13 cellular contexts compared by ENCODE assay signal in genomic region chr15:36598529-36599177, GRCh38. TPM values are rescaled to one million over a fixed set of nuclear protein-coding genes. Genes with fewer than 3 reads are reported as not detected.
A peak's percentile ranks its signal among the peaks of the same experiment; 100 is the strongest.
DNase-seq lines count a peak whose midpoint lies in the region.
"Had no signal": no experiment of that assay in that cellular context is flagged by ENCODE, and none has a peak within 500 bp of the region (broad histone marks: within the 10 kb centered on the region; RNA-seq: fewer than 3 reads in every experiment).

No MANE protein-coding gene starts in this region.

- peaks cover 0 to 2% (median 0%) of the 10 kb centered on the region in 8 donors for H3K9me3 Mint-ChIP-seq in CD4-positive, alpha-beta memory T cell
- no peaks in the 10 kb centered on the region for H3K9me3 Mint-ChIP-seq in activated naive CD4-positive, alpha-beta T cell treated with anti-CD3 and anti-CD28 coated beads for 36 hours
- H3K9me3 Mint-ChIP-seq: CD4-positive, CD25-positive, alpha-beta regulatory T cell; stimulated activated memory B cell treated with anti-CD40 and anti-IgM and Interleukin-4, amounts not matched to agents 10 μg/mL and 1 μg/mL and 100 μg/mL, for 72 hours had no signal

- peaks cover 0 to 7% (median 4%) of the 10 kb centered on the region in 4 donors for H3K4me1 Mint-ChIP-seq in CD4-positive, alpha-beta memory T cell
- H3K4me1 Mint-ChIP-seq in activated naive CD4-positive, alpha-beta T cell treated with anti-CD3 and anti-CD28 coated beads for 36 hours (ENCODE audit: low read depth) = peaks cover 7% of the 10 kb centered on the region

- peak overlapping the region; percentile 30 for H3K27ac ChIP-seq in rectal smooth muscle tissue (ENCODE audit: low read depth, low read length)
- H3K27ac ChIP-seq in CD4-positive, alpha-beta memory T cell (ENCODE audit: low read depth, low read length) = no peak overlapping the region

- POLR2A ChIA-PET in CD4-positive, alpha-beta memory T cell (lab: Charles Lee; ENCODE audit: partially characterized antibody) = no interaction called here

- no peaks in the 10 kb centered on the region for H3K27me3 Mint-ChIP-seq in CD4-positive, alpha-beta memory T cell
- H3K27me3 Mint-ChIP-seq in activated naive CD4-positive, alpha-beta T cell treated with anti-CD3 and anti-CD28 coated beads for 36 hours (ENCODE audit: low read depth) = no peaks in the 10 kb centered on the region
- H3K27me3 Mint-ChIP-seq: CD4-positive, CD25-positive, alpha-beta regulatory T cell; stimulated activated memory B cell treated with anti-CD40 and anti-IgM and Interleukin-4, amounts not matched to agents 10 μg/mL and 1 μg/mL and 100 μg/mL, for 72 hours had no signal

- H3K4me1 ChIP-seq in rectal smooth muscle tissue (ENCODE audit: control insufficient read depth, insufficient read depth, low read length) = peaks cover 29% of the 10 kb centered on the region
- H3K4me1 ChIP-seq in CD4-positive, alpha-beta memory T cell (ENCODE audit: insufficient read depth, low read length) = no peaks in the 10 kb centered on the region

- no peaks in the 10 kb centered on the region for H3K36me3 Mint-ChIP-seq in CD4-positive, alpha-beta memory T cell
- H3K36me3 Mint-ChIP-seq in activated naive CD4-positive, alpha-beta T cell treated with anti-CD3 and anti-CD28 coated beads for 36 hours (ENCODE audit: low read depth) = peaks cover 3% of the 10 kb centered on the region

- peak overlapping the region in 1 of 8 donors; percentile 39 for H3K4me3 Mint-ChIP-seq in CD4-positive, alpha-beta memory T cell
- no peak overlapping the region for H3K4me3 Mint-ChIP-seq in activated naive CD4-positive, alpha-beta T cell treated with anti-CD3 and anti-CD28 coated beads for 36 hours
- H3K4me3 Mint-ChIP-seq: CD4-positive, CD25-positive, alpha-beta regulatory T cell; stimulated activated memory B cell treated with anti-CD40 and anti-IgM and Interleukin-4, amounts not matched to agents 10 μg/mL and 1 μg/mL and 100 μg/mL, for 72 hours had no signal

- H3K9ac ChIP-seq in rectal smooth muscle tissue (ENCODE audit: low read length) = no peak overlapping the region

- H3K9me3 ChIP-seq in CD4-positive, alpha-beta memory T cell (ENCODE audit: control insufficient read depth in 1 of 2, low read length in 2 of 2) = no peaks in the 10 kb centered on the region

- peak; percentile 1 for DNase-seq in NCI-H1092 treated with DMSO at 0.1 percent for 48 hours (lab: John Stamatoyannopoulos, UW)
- DNase-seq in NCI-H1092 (lab: John Stamatoyannopoulos, UW) = no peak
- peak; percentile 73 for DNase-seq in NCI-H526 treated with DMSO at 0.1 percent for 48 hours (lab: John Stamatoyannopoulos, UW)
- DNase-seq in fibroblast of peridontal ligament (ENCODE audit: extremely low read depth) = peak; percentile 53
- DNase-seq in CD4-positive, alpha-beta memory T cell = no peak
- DNase-seq in activated naive CD4-positive, alpha-beta T cell treated with anti-CD3 and anti-CD28 coated beads for 36 hours = no peak
- DNase-seq in activated CD4-positive, alpha-beta T cell treated with anti-CD3 and anti-CD28 coated beads, Interleukin-2, amount 50 U/mL, for 48 hours = no peak
- DNase-seq: 8988T; activated gamma-delta T cell; CD4-positive, CD25-positive, alpha-beta regulatory T cell; NCI-H2029 treated with DMSO at 0.1 percent for 48 hours had no signal

- no peaks in the 10 kb centered on the region for H3K27me3 ChIP-seq in rectal smooth muscle tissue (ENCODE audit: control insufficient read depth, insufficient read depth, low read length)
- H3K27me3 ChIP-seq in CD4-positive, alpha-beta memory T cell (ENCODE audit: insufficient read depth, low read length) = no peaks in the 10 kb centered on the region

- H3K4me3 ChIP-seq in rectal smooth muscle tissue (ENCODE audit: low read length) = no peak overlapping the region
- H3K4me3 ChIP-seq in CD4-positive, alpha-beta memory T cell (ENCODE audit: low read length in 2 of 2) = no peak overlapping the region

- CTCF ChIA-PET in CD4-positive, alpha-beta memory T cell (lab: Charles Lee; ENCODE audit: partially characterized antibody) = interaction anchor here (0.7 to 1.1 kb wide), 2 partner anchors 9 to 1159 kb away, joined by 3 read pairs; no protein-coding TSS in a partner anchor
- CTCF ChIA-PET in activated naive CD4-positive, alpha-beta T cell treated with anti-CD3 and anti-CD28 coated beads for 36 hours (lab: Charles Lee) = no interaction called here

- intact Hi-C loops in CD4-positive, alpha-beta memory T cell (cut with micrococcal nuclease) = no loop called here
- intact Hi-C loops in activated naive CD4-positive, alpha-beta T cell treated with anti-CD3 and anti-CD28 coated beads for 36 hours (cut with micrococcal nuclease) = no loop called here

- H3K27ac Mint-ChIP-seq in CD4-positive, alpha-beta memory T cell = peak overlapping the region in 2 of 7 donors; percentile 4 to 72
- no peak overlapping the region for H3K27ac Mint-ChIP-seq in activated naive CD4-positive, alpha-beta T cell treated with anti-CD3 and anti-CD28 coated beads for 36 hours
- H3K27ac Mint-ChIP-seq: CD4-positive, CD25-positive, alpha-beta regulatory T cell; stimulated activated memory B cell treated with anti-CD40 and anti-IgM and Interleukin-4, amounts not matched to agents 10 μg/mL and 1 μg/mL and 100 μg/mL, for 72 hours had no signal

- no peaks in the 10 kb centered on the region for H3K36me3 ChIP-seq in rectal smooth muscle tissue (ENCODE audit: control insufficient read depth, insufficient read depth, low read length)
- no peaks in the 10 kb centered on the region for H3K36me3 ChIP-seq in CD4-positive, alpha-beta memory T cell (ENCODE audit: insufficient read depth, low read length)

RNA-seq across cellular contexts. Expression of gene CDIN1, which starts 19.2 kb away (rescaled TPM):
- total RNA-seq in CD4-positive, alpha-beta memory T cell = 1 to 10 TPM; 7.7 to 8.0 TPM
- polyA plus RNA-seq in CD4-positive, alpha-beta memory T cell = 1 to 10 TPM; 5.0 to 7.4 TPM
- total RNA-seq in activated naive CD4-positive, alpha-beta T cell treated with anti-CD3 and anti-CD28 coated beads for 36 hours = 10 to 100 TPM; 11.6 to 11.8 TPM

Comparison
In these comparisons a context has a peak if more than half of its experiments do, and no peak if none do; other contexts are left out.
1. DNase-seq: peak in NCI-H1092 treated with DMSO at 0.1 percent for 48 hours (single experiment), NCI-H526 treated with DMSO at 0.1 percent for 48 hours (single experiment) and fibroblast of peridontal ligament (single experiment); none in NCI-H1092 (single experiment), CD4-positive, alpha-beta memory T cell (0 of 5), activated naive CD4-positive, alpha-beta T cell treated with anti-CD3 and anti-CD28 coated beads for 36 hours (single experiment) and activated CD4-positive, alpha-beta T cell treated with anti-CD3 and anti-CD28 coated beads, Interleukin-2, amount 50 U/mL, for 48 hours (0 of 2).